In the genomic region with DNA sequence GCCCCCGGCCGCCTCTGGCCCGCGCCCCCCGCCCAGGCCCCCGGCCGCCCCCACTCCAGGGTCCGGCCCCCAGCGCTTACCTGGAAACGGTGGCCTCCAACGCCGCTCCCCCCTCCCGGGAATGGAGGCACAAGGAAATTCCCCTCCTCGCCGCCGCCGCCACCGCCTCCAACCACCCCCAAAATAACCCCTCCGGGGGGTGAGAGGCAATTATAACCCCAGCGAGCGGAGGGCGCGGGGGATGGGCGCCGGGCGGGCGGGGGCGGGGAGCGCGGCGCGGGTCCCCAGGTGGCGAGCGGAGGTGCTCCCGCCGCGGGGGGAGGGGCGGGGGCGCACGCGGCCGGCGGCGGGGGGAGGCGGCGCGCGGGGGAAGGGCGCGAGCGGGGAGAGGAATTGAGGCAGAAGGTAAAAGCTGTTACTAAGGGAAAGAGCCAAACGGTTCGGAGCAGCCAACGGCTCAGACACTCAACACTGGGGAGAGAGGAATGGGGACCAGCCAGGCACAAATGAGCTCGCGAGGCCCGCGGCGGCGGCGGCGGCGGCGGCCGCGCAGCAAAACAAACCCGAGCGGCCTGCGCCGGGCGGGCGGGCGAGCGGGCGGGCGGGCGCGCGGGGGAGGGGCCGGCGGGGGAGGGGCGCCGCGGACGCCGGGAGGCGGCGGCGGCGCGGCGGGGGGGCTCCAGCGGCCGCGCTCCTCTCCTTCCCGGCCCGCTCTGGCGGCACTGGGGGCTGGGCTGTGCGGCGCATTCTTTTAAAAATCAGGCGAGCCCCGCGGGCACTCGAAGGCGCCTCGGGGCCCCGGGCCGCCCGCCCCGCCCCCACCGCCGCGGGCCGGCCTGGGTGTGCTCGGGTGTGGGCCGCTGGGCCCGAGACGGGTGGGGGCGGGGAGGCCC, we compare ENCODE assay signal across 8 cellular contexts. TPM values are rescaled to one million over a fixed set of nuclear protein-coding genes. Genes with fewer than 3 reads are reported as not detected.
A peak's percentile ranks its signal among the peaks of the same experiment; 100 is the strongest.
DNase-seq lines count a peak whose midpoint lies in the region; TF ChIP-seq lines count a peak whose summit lies in the region.

A gene (minus strand): TSS at position 442 of the 893 bp plus-strand sequence. CDS start 132,505 bp downstream, outside the sequence.

- DNase-seq in EL: peak; percentile 90
- peak; percentile 94 for DNase-seq in H7
- DNase-seq in MG63: peak; percentile 91
- peak; percentile 77 for DNase-seq in SIG-M5 (lab: John Stamatoyannopoulos, UW)
- DNase-seq in activated gamma-delta T cell (lab: John Stamatoyannopoulos, UW): peak; percentile 75
- peak; percentile 93 for DNase-seq in fibroblast of the conjunctiva (ENCODE audit: low read depth)
- peak; percentile 84 for DNase-seq in nephron progenitor cell

- H3K27me3 Mint-ChIP-seq in nephron progenitor cell (ENCODE audit: low read depth, poor library complexity): no peaks in the 10 kb centered on the region
- no peaks in the 10 kb centered on the region for H3K27me3 Mint-ChIP-seq in stimulated activated naive CD8-positive, alpha-beta T cell treated with anti-CD3 and anti-CD28 coated beads, Interleukin-15, Interleukin-2, amounts not matched to agents 100 ng/mL and 50 ng/mL, for 24 hours

- peak within 1 kb of the TSS; percentile 84 for H3K4me3 ChIP-seq in H7 (ENCODE audit: insufficient read depth, low read depth, low read length)
- peak within 1 kb of the TSS; percentile 99 for H3K4me3 ChIP-seq in MG63

- H3K36me3 ChIP-seq in H7 (replicated peaks; ENCODE audit: control insufficient read depth, insufficient read depth, low read length) (no peaks in the 10 kb centered on the region), MG63 (peaks cover 24% of the 10 kb centered on the region)

- H3K9me3 ChIP-seq in MG63: no peaks in the 10 kb centered on the region

- peak within 1 kb of the TSS; percentile 99 for H3K27ac Mint-ChIP-seq in nephron progenitor cell
- peak within 1 kb of the TSS; percentile 99 for H3K27ac Mint-ChIP-seq in stimulated activated naive CD8-positive, alpha-beta T cell treated with anti-CD3 and anti-CD28 coated beads, Interleukin-15, Interleukin-2, amounts not matched to agents 100 ng/mL and 50 ng/mL, for 24 hours

- peaks cover 19% of the 10 kb centered on the region for H3K36me3 Mint-ChIP-seq in nephron progenitor cell (ENCODE audit: low read depth)
- H3K36me3 Mint-ChIP-seq in stimulated activated naive CD8-positive, alpha-beta T cell treated with anti-CD3 and anti-CD28 coated beads, Interleukin-15, Interleukin-2, amounts not matched to agents 100 ng/mL and 50 ng/mL, for 24 hours (ENCODE audit: low read depth): peaks cover 28% of the 10 kb centered on the region

- peaks cover 11% of the 10 kb centered on the region for H3K9me3 Mint-ChIP-seq in nephron progenitor cell
- H3K9me3 Mint-ChIP-seq in stimulated activated naive CD8-positive, alpha-beta T cell treated with anti-CD3 and anti-CD28 coated beads, Interleukin-15, Interleukin-2, amounts not matched to agents 100 ng/mL and 50 ng/mL, for 24 hours: no peaks in the 10 kb centered on the region

- peak within 1 kb of the TSS; percentile 99 for H3K4me3 Mint-ChIP-seq in nephron progenitor cell
- peak within 1 kb of the TSS; percentile 97 for H3K4me3 Mint-ChIP-seq in stimulated activated naive CD8-positive, alpha-beta T cell treated with anti-CD3 and anti-CD28 coated beads, Interleukin-15, Interleukin-2, amounts not matched to agents 100 ng/mL and 50 ng/mL, for 24 hours

- H3K27me3 ChIP-seq in H7 (ENCODE audit: control insufficient read depth, insufficient read depth, low read length) (no peaks in the 10 kb centered on the region), MG63 (no peaks in the 10 kb centered on the region)

- H3K4me1 Mint-ChIP-seq in nephron progenitor cell: peaks cover 51% of the 10 kb centered on the region
- H3K4me1 Mint-ChIP-seq in stimulated activated naive CD8-positive, alpha-beta T cell treated with anti-CD3 and anti-CD28 coated beads, Interleukin-15, Interleukin-2, amounts not matched to agents 100 ng/mL and 50 ng/mL, for 24 hours (ENCODE audit: low read depth): peaks cover 70% of the 10 kb centered on the region

- no peak for TF ChIP-seq CTCF in nephron progenitor cell (IDR thresholded peaks at IDR 0.05)

RNA-seq across cellular contexts. Expression of the gene that starts here (rescaled TPM):
- 119 and 156 TPM in 2 replicates for total RNA-seq in H7 (2014; rRNA removed; shearing (Covaris generic))
- total RNA-seq in MG63 (2014; rRNA removed; shearing (Covaris generic); ENCODE audit: low replicate concordance): 99.0 and 103 TPM in 2 replicates

Comparison
In these comparisons a context has a peak if more than half of its experiments do, and no peak if none do; other contexts are left out.
1. Peak in every context shown above with its lines: DNase-seq and H3K4me3 ChIP-seq.